9 cellular contexts compared by ENCODE assay signal in the genomic region with DNA sequence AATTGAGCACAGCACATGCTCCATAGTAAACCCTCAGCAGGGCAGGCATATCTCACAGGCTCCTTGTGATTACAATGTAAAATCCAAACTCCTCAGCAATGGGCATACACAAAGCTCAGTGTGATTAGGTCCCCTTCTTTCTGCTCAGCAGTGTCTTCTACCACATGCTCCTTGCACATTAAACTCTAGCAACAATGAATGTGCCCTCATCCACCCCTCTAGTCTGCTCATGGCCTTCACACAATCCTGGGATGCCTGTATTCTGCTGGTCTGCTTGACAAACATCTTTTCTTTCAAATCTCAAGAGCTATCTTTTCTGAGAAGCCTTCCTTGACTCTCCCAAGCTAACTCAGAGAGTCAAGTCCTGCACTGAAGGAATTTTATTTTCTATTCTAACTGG. TPM values are rescaled to one million over a fixed set of nuclear protein-coding genes. Genes with fewer than 3 reads are reported as not detected.
"Had no signal": no experiment of that assay in that cellular context is flagged by ENCODE, and none has a peak within 500 bp of the region (broad histone marks: within the 10 kb centered on the region; RNA-seq: fewer than 3 reads in every experiment).

No MANE protein-coding gene starts in this region.

- H3K4me3 Mint-ChIP-seq: H9 had no signal

- DNase-seq: GM23248, H9, HCEC 1CT, IMR-90 had no signal

- H3K4me3 ChIP-seq: GM23248, K562 had no signal

- H3K9ac ChIP-seq: GM23248 had no signal

- FAIRE-seq: H1, H54, HTR-8/SVneo, K562 had no signal

- H3K27ac Mint-ChIP-seq: H9 had no signal

- ATAC-seq: K562 had no signal

- H3K27ac ChIP-seq: GM23248 had no signal

- H3K9me3 Mint-ChIP-seq: H9 had no signal

- H2AFZ ChIP-seq: GM23248 had no signal

RNA-seq across cellular contexts. Expression of gene DBX1, which starts 32.4 kb away (rescaled TPM):
- total RNA-seq: GM23248, H1, HT-29, IMR-90, K562 had no signal
- polyA plus RNA-seq: GM23248, H1, IMR-90, K562 had no signal
